Comparison of ENCODE assay signal across 11 cellular contexts in genomic region chr17:63163158-63163520, GRCh38.
"Had no signal": no experiment of that assay in that cellular context is flagged by ENCODE, and none has a peak within 500 bp of the region (broad histone marks: within the 10 kb centered on the region; RNA-seq: fewer than 3 reads in every experiment).

No MANE protein-coding gene starts in this region.

- H2AFZ ChIP-seq: GM23338 had no signal

- H3K27ac ChIP-seq: HL-60, KMS-11 had no signal

- H3K9ac ChIP-seq: KMS-11 had no signal

- H3K36me3 ChIP-seq: HAP-1 had no signal

- H3K4me1 Mint-ChIP-seq: GM23338 had no signal

- H3K4me3 Mint-ChIP-seq: GM23338, HFFc6, IgD-negative memory B cell had no signal

- DNase-seq: H7, HFFc6, KBM-7 had no signal

- H3K9me3 Mint-ChIP-seq: GM23338, HFFc6, IgD-negative memory B cell had no signal

- H3K4me2 ChIP-seq: GM23338, KMS-11 had no signal

- H3K9me3 ChIP-seq: HAP-1 had no signal

- FAIRE-seq: H1, HepG2 had no signal

- H3K27ac Mint-ChIP-seq: GM23338, HFFc6, IgD-negative memory B cell had no signal

- ATAC-seq: GM23338, HCT116, HepG2 had no signal

- H3K4me3 ChIP-seq: GM23338, HAP-1 had no signal
